Comparison of ENCODE assay signal across 8 cellular contexts in genomic region chr17:66906321-66907278, GRCh38. TPM values are rescaled to one million over a fixed set of nuclear protein-coding genes. Genes with fewer than 3 reads are reported as not detected.
DNase-seq lines count a peak whose midpoint lies in the region; ATAC-seq and TF ChIP-seq lines count a peak whose summit lies in the region.

No MANE protein-coding gene starts in this region.

- WGBS in right lobe of liver (ENCODE audit: insufficient coverage, low coverage, low lambda C conversion rate, missing lambda C conversion rate): 39% methylated on average over 19 of the region's 20 CpGs

- peak; percentile 56 for ATAC-seq in CD4-positive, alpha-beta T cell (ENCODE audit: poor library complexity)
- peak; percentile 58 for ATAC-seq in HG03342 (IDR thresholded peaks at IDR 0.05; ENCODE audit: unreplicated experiment)
- ATAC-seq in right lobe of liver: peak; percentile 75 to 89 (median 81)
- no peak for ATAC-seq in HG03520 (IDR thresholded peaks at IDR 0.05; ENCODE audit: unreplicated experiment)

- POLR2A ChIA-PET in CD4-positive, alpha-beta T cell (lab: Charles Lee): no interaction called here

- H3K4me3 ChIP-seq in right lobe of liver: no peak overlapping the region

- CTCF ChIA-PET in CD4-positive, alpha-beta T cell (lab: Charles Lee): no interaction called here

- no peaks in the 10 kb centered on the region for H3K4me1 ChIP-seq in right lobe of liver

- no peak for TF ChIP-seq POLR2A in right lobe of liver (IDR thresholded peaks at IDR 0.05)

- H3K27me3 Mint-ChIP-seq in CD4-positive, alpha-beta T cell: no peaks in the 10 kb centered on the region

- no peaks in the 10 kb centered on the region for H3K9me3 ChIP-seq in CD4-positive, alpha-beta T cell (ENCODE audit: control insufficient read depth, low read length)
- H3K9me3 ChIP-seq in right lobe of liver: no peaks in the 10 kb centered on the region

- H3K4me1 Mint-ChIP-seq in CD4-positive, alpha-beta T cell (ENCODE audit: low read depth): peaks cover 5% of the 10 kb centered on the region

- no peaks in the 10 kb centered on the region for H3K9me3 Mint-ChIP-seq in CD4-positive, alpha-beta T cell

- peak; percentile 90 for TF ChIP-seq CTCF in CD4-positive, alpha-beta T cell (IDR thresholded peaks at IDR 0.05)
- TF ChIP-seq CTCF in right lobe of liver (IDR thresholded peaks at IDR 0.05): peak; percentile 84 to 93 (median 88)

- no peak overlapping the region for H3K4me3 Mint-ChIP-seq in CD4-positive, alpha-beta T cell

- peak; percentile 38 to 62 (median 46) for DNase-seq in CD4-positive, alpha-beta T cell
- peak; percentile 33 for DNase-seq in NCI-H524 treated with DMSO at 0.1 percent for 48 hours (lab: John Stamatoyannopoulos, UW)
- peak; percentile 54 for DNase-seq in activated CD4-positive, alpha-beta T cell treated with anti-CD3 and anti-CD28 coated beads, Interleukin-2, amount 50 U/mL, for 1 hour
- DNase-seq in dermis blood vessel endothelial cell: peak; percentile 92
- peak; percentile 79 to 82 (median 81) for DNase-seq in right lobe of liver
- DNase-seq in stimulated activated CD4-positive, alpha-beta T cell treated with anti-CD3 and anti-CD28 coated beads, TNF-alpha, amount 100 ng/mL, for 4 hours (ENCODE audit: low read depth in 3 of 3): peak; percentile 36 to 43 (median 38)

- no peaks in the 10 kb centered on the region for H3K27me3 ChIP-seq in CD4-positive, alpha-beta T cell (ENCODE audit: control insufficient read depth, insufficient read depth, low read length)
- H3K27me3 ChIP-seq in right lobe of liver: no peaks in the 10 kb centered on the region

- no peak overlapping the region for H3K27ac Mint-ChIP-seq in CD4-positive, alpha-beta T cell

- no peaks in the 10 kb centered on the region for H3K36me3 ChIP-seq in right lobe of liver

- no peak overlapping the region for H3K27ac ChIP-seq in CD4-positive, alpha-beta T cell (ENCODE audit: low read depth, low read length)
- H3K27ac ChIP-seq in right lobe of liver: no peak overlapping the region

- intact Hi-C loops in CD4-positive, alpha-beta T cell (cut with DNase I, micrococcal nuclease): loop anchor here (1.0 to 5.0 kb wide), 3 partner anchors 189 to 706 kb away; no protein-coding TSS in a partner anchor
- intact Hi-C loops in right lobe of liver (cut with DNase I): loop anchor here (5.0 to 10.0 kb wide), 2 partner anchors 189 to 192 kb away; no protein-coding TSS in a partner anchor

- no peaks in the 10 kb centered on the region for H3K36me3 Mint-ChIP-seq in CD4-positive, alpha-beta T cell (ENCODE audit: low read depth)

RNA-seq across cellular contexts. Expression of gene CACNG4, which starts 57.9 kb away (rescaled TPM):
- not detected for total RNA-seq in CD4-positive, alpha-beta T cell
- not detected in 2 replicates for total RNA-seq in dermis blood vessel endothelial cell
- not detected for total RNA-seq in right lobe of liver

Comparison
In these comparisons a context has a peak if more than half of its experiments do, and no peak if none do; other contexts are left out.
1. DNase-seq: peak in every context shown above with its lines; median percentile 92 in dermis blood vessel endothelial cell; 81 in right lobe of liver; 54 in activated CD4-positive, alpha-beta T cell treated with anti-CD3 and anti-CD28 coated beads, Interleukin-2, amount 50 U/mL, for 1 hour; 46 in CD4-positive, alpha-beta T cell; 38 in stimulated activated CD4-positive, alpha-beta T cell treated with anti-CD3 and anti-CD28 coated beads, TNF-alpha, amount 100 ng/mL, for 4 hours; 33 in NCI-H524 treated with DMSO at 0.1 percent for 48 hours.